Comparison of ENCODE assay signal across 8 cellular contexts in the genomic region with DNA sequence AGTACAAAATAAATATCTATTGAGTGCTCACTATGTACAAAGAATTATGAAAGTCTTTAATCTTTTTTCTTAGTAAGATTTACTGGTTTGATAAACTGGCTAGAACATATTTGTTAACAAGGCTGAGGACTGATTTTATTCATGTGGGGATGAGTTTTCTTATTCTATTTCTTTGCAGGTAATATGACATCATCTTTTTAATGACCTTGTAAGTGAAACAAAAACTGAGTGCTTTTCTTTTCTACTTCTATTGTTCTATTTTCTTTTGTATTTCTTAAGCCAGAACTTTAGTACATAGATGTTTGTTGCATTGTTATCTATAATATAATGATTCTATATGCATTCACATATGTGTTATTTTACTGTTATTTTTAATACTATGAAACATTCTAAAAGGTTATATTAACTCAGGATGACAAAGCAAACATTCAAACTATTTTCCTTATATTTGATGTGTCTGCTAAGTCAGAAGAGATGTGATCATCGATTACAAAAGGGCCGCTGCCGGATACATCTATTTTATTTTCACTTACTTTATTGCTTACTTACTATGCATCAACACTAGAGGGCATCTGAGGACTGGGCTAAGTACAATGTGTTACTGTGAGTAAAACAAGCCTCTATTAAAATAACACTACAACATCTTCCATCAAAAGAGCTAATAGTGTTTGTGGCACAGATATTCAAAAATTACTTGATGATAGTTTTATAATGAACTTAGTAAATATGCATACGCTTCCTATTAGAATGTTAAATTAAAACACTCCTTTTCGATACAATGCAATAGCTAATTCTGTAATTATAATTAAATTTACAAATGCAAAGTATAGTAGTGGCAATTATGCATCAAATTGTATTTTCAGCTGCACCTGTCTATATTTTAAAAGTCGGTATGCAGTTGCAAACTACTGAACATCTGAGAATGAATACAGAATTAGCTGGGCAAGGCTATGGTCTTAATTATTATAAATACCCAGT.
A peak's percentile ranks its signal among the peaks of the same experiment; 100 is the strongest.
DNase-seq lines count a peak whose midpoint lies in the region; ATAC-seq, FAIRE-seq and TF ChIP-seq lines count a peak whose summit lies in the region.
"Had no signal": no experiment of that assay in that cellular context is flagged by ENCODE, and none has a peak within 500 bp of the region (broad histone marks: within the 10 kb centered on the region; RNA-seq: fewer than 3 reads in every experiment).

No MANE protein-coding gene starts in this region.

- H3K4me3 Mint-ChIP-seq in endodermal cell: no peak overlapping the region
- H3K4me3 Mint-ChIP-seq: activated naive CD8-positive, alpha-beta T cell had no signal

- 36% methylated on average over 4 of the region's 6 CpGs; no CpG with 5 or more reads in 1 of the 2 experiments for WGBS in endodermal cell (ENCODE audit: insufficient coverage in 1 of 2, insufficient read length in 1 of 2), 2 experiments

- no peak overlapping the region for H3K27ac Mint-ChIP-seq in endodermal cell
- H3K27ac Mint-ChIP-seq: activated naive CD8-positive, alpha-beta T cell had no signal

- TF ChIP-seq CTCF in GM12872 (IDR thresholded peaks at IDR 0.05; ENCODE audit: insufficient read depth, low read depth, low read length) (peak; percentile 69), endodermal cell (conservative IDR thresholded peaks at IDR 0.05) (peak; percentile 90)

- peak; percentile 75 for FAIRE-seq in RCC 7860 (lab: Jason Lieb, UNC)

- H3K4me1 ChIP-seq in endodermal cell (ENCODE audit: control insufficient read depth, insufficient read depth, low read length): no peaks in the 10 kb centered on the region

- H3K36me3 ChIP-seq in endodermal cell (ENCODE audit: control insufficient read depth, insufficient read depth, low read length) (no peaks in the 10 kb centered on the region), MG63 (no peaks in the 10 kb centered on the region)

- H3K4me3 ChIP-seq in Jurkat, Clone E6-1 (ENCODE audit: low read length): no peak overlapping the region
- H3K4me3 ChIP-seq in endodermal cell (ENCODE audit: low read length) (no peak overlapping the region), MG63 (no peak overlapping the region)

- peaks cover 2% of the 10 kb centered on the region for H3K27me3 Mint-ChIP-seq in endodermal cell (ENCODE audit: insufficient read depth)
- H3K27me3 Mint-ChIP-seq: activated naive CD8-positive, alpha-beta T cell had no signal

- peaks cover 20% of the 10 kb centered on the region for H3K4me1 Mint-ChIP-seq in endodermal cell

- H3K27me3 ChIP-seq in endodermal cell (ENCODE audit: control insufficient read depth, insufficient read depth, low read length, poor library complexity, severe bottlenecking): peaks cover 1% of the 10 kb centered on the region
- H3K27me3 ChIP-seq in MG63: no peaks in the 10 kb centered on the region

- no peak overlapping the region for H3K9ac ChIP-seq in endodermal cell (ENCODE audit: extremely low read depth, low read length, poor library complexity, severe bottlenecking)

- ATAC-seq in GM21619 (IDR thresholded peaks at IDR 0.05; ENCODE audit: unreplicated experiment): peak; percentile 94

- H3K27ac ChIP-seq in endodermal cell (ENCODE audit: low read depth, low read length): no peak overlapping the region

- H3K36me3 Mint-ChIP-seq in endodermal cell (ENCODE audit: low read depth): no peaks in the 10 kb centered on the region
- H3K36me3 Mint-ChIP-seq: activated naive CD8-positive, alpha-beta T cell had no signal

- DNase-seq in Jurkat, Clone E6-1 (ENCODE audit: low read depth, low spot score): peak; percentile 42
- DNase-seq in RCC 7860 (ENCODE audit: low spot score) (peak; percentile 43), endodermal cell (no peak), middle frontal gyrus (ENCODE audit: extremely low spot score, low spot score) (peak; percentile 59), MG63 (no peak)

- H3K9me3 Mint-ChIP-seq in endodermal cell: no peaks in the 10 kb centered on the region

- H3K9me3 ChIP-seq in endodermal cell (ENCODE audit: control insufficient read depth, low read length): no peaks in the 10 kb centered on the region
- no peaks in the 10 kb centered on the region for H3K9me3 ChIP-seq in MG63

Comparison
In these comparisons a context has a peak if more than half of its experiments do, and no peak if none do; other contexts are left out.
1. DNase-seq: peak in Jurkat, Clone E6-1 (single experiment), RCC 7860 (single experiment) and middle frontal gyrus (single experiment); none in endodermal cell (single experiment) and MG63 (single experiment).